In the genomic region with DNA sequence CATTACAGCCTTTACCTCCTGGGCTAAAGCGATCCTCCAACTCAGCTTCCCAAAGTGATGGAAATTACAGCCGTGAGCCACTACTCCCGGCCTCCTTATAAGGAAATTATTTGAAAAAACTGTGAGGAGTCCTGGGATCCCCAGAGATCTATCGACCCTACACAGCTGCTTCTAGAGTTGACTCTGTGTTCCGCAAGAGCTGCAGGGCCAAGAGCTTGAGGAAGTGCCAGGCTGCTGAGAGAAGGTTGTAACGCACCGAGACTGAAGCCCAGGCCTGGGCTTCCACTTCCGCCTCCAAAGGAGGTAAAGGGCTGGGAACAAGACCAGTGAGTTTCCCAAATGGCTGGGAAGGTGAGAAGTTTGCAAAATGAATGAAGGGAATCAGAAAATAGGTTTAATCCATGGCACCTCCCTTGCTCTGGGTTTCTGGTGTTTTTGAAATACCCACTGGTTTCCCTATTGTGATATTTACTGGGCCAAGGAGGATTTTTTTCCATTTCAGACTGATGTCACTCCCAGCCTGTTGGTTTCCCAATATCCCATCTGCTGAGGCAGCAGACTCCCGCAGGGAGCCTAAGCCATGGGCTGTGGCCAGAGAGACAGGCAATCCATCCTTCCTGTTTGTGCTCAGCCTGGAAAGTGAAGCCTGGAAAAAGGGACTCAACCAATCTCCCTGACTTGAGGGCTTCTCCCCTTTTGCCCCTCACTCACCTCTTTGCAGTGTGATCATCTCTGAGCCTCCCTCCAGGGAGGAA, we compare ENCODE assay signal across 8 cellular contexts. TPM values are rescaled to one million over a fixed set of nuclear protein-coding genes. Genes with fewer than 3 reads are reported as not detected.
DNase-seq lines count a peak whose midpoint lies in the region; ATAC-seq, FAIRE-seq and TF ChIP-seq lines count a peak whose summit lies in the region.

No MANE protein-coding gene starts in this region.

- ATAC-seq in pancreas: peak; percentile 46 to 74 (median 66)
- ATAC-seq in HG02571 (IDR thresholded peaks at IDR 0.05; ENCODE audit: unreplicated experiment): no peak

- FAIRE-seq in pancreas (lab: Jason Lieb, UNC): no peak

- no peaks in the 10 kb centered on the region for H3K36me3 ChIP-seq in pancreas

- no peak overlapping the region for H3K4me3 ChIP-seq in pancreas

- WGBS in pancreas, 2 donors: 61 to 62% methylated on average over 9 of the region's 9 CpGs

- DNase-seq in GM04503 (ENCODE audit: low read depth) (peak; percentile 6), NAMALWA (ENCODE audit: low spot score) (peak; percentile 88), fibroblast of peridontal ligament (ENCODE audit: extremely low read depth) (peak; percentile 81), pancreas (peak in 3 of 6 donors; percentile 43 to 58 (median 49)), SKM-1 treated with dmso at 0.1 percent for 144 hours (lab: John Stamatoyannopoulos, UW; ENCODE audit: unreplicated experiment) (no peak), KG1 (lab: John Stamatoyannopoulos, UW) (no peak)
- DNase-seq in activated naive CD4-positive, alpha-beta T cell treated with anti-CD3 and anti-CD28 coated beads, Interleukin-2, amount 50 U/mL, for 16 hours: no peak

- no peak for TF ChIP-seq CTCF in pancreas (IDR thresholded peaks at IDR 0.05)

- peak overlapping the region; percentile 13 to 84 (median 44) for H3K27ac ChIP-seq in pancreas

- H3K27me3 ChIP-seq in pancreas: no peaks in the 10 kb centered on the region

- intact Hi-C loops in pancreas (cut with DNase I): no loop called here

- H3K9me3 ChIP-seq in pancreas: no peaks in the 10 kb centered on the region

- peaks cover 18 to 42% (median 24%) of the 10 kb centered on the region in 3 donors for H3K4me1 ChIP-seq in pancreas

RNA-seq across cellular contexts. Expression of a gene that starts 22.9 kb away (rescaled TPM):
- 100 to 1,000 TPM in 1 of 6 donors, 10 to 100 TPM in 5; 46.6 to 105 (median 62.0) TPM for total RNA-seq in pancreas
- 10 to 100 TPM; 22.6 to 31.4 TPM for polyA plus RNA-seq in pancreas

Comparison
In these comparisons a context has a peak if more than half of its experiments do, and no peak if none do; other contexts are left out.
1. DNase-seq: peak in GM04503 (single experiment), NAMALWA (single experiment) and fibroblast of peridontal ligament (single experiment); none in SKM-1 treated with dmso at 0.1 percent for 144 hours (single experiment), activated naive CD4-positive, alpha-beta T cell treated with anti-CD3 and anti-CD28 coated beads, Interleukin-2, amount 50 U/mL, for 16 hours (single experiment) and KG1 (single experiment).